8 cellular contexts compared by ENCODE assay signal in genomic region chrX:52959011-52959360, GRCh38. TPM values are rescaled to one million over a fixed set of nuclear protein-coding genes. Genes with fewer than 3 reads are reported as not detected.
DNase-seq lines count a peak whose midpoint lies in the region; ATAC-seq, FAIRE-seq and TF ChIP-seq lines count a peak whose summit lies in the region.
"Not testable (repeated sequence)": the region's sequence is repeated elsewhere in the genome, so short reads cannot be mapped to it uniquely, and the experiment has no call there.

No MANE protein-coding gene starts in this region.

- DNase-seq in GM12892 (ENCODE audit: insufficient read length); activated T-cell treated with anti-CD3 and anti-CD28 coated beads, Interleukin-2, amount 50 U/mL, for 4 hours; natural killer cell: not testable (repeated sequence)

- ATAC-seq in GM19025 (IDR thresholded peaks at IDR 0.05; ENCODE audit: low read depth, unreplicated experiment) (peak; percentile 4), GM21390 (IDR thresholded peaks at IDR 0.05; ENCODE audit: unreplicated experiment) (peak; percentile 29), HG02610 (IDR thresholded peaks at IDR 0.05; ENCODE audit: unreplicated experiment) (peak; percentile 25), HG02981 (IDR thresholded peaks at IDR 0.05; ENCODE audit: unreplicated experiment) (peak; percentile 25), HG03432 (IDR thresholded peaks at IDR 0.05; ENCODE audit: unreplicated experiment) (peak; percentile 38), natural killer cell (peak; percentile 3 to 6 (median 4))
- peak; percentile 6 to 12 for ATAC-seq in activated T-cell treated with anti-CD3 and anti-CD28 coated beads, Interleukin-2, amount 50 U/mL, for 4 hours

- not testable (repeated sequence) for H3K36me3 Mint-ChIP-seq in activated T-cell treated with anti-CD3 and anti-CD28 coated beads, Interleukin-2, amount 50 U/mL, for 4 hours (ENCODE audit: insufficient read depth); natural killer cell

- peak; percentile 56 for FAIRE-seq in GM12892 (lab: Jason Lieb, UNC)

- not testable (repeated sequence) for H3K9me3 Mint-ChIP-seq in activated T-cell treated with anti-CD3 and anti-CD28 coated beads, Interleukin-2, amount 50 U/mL, for 4 hours; natural killer cell

- not testable (repeated sequence) for H3K4me3 Mint-ChIP-seq in activated T-cell treated with anti-CD3 and anti-CD28 coated beads, Interleukin-2, amount 50 U/mL, for 4 hours; natural killer cell

- TF ChIP-seq POLR2A in GM12892 (IDR thresholded peaks at IDR 0.05; ENCODE audit: low read depth, low read length): not testable (repeated sequence)

- intact Hi-C loops in natural killer cell (cut with micrococcal nuclease): not testable (repeated sequence)

- not testable (repeated sequence) for TF ChIP-seq CTCF in natural killer cell (IDR thresholded peaks at IDR 0.05)

- H3K4me1 Mint-ChIP-seq in activated T-cell treated with anti-CD3 and anti-CD28 coated beads, Interleukin-2, amount 50 U/mL, for 4 hours (ENCODE audit: low read depth); natural killer cell: not testable (repeated sequence)

- H3K27me3 Mint-ChIP-seq in activated T-cell treated with anti-CD3 and anti-CD28 coated beads, Interleukin-2, amount 50 U/mL, for 4 hours (ENCODE audit: low read depth); natural killer cell (ENCODE audit: low read depth in 2 of 2): not testable (repeated sequence)

- not testable (repeated sequence) for H3K27ac Mint-ChIP-seq in natural killer cell

RNA-seq across cellular contexts. Expression of gene FAM156A, which starts 0.7 kb away (rescaled TPM):
- polyA plus RNA-seq in GM12892 (2012; ENCODE audit: missing spikeins): 22.9 TPM
- total RNA-seq in activated T-cell treated with anti-CD3 and anti-CD28 coated beads, Interleukin-2, amount 50 U/mL, for 4 hours: 10 to 100 TPM; 19.4 to 23.5 (median 20.9) TPM
- 10 to 100 TPM; 16.2 to 19.2 (median 18.7) TPM for total RNA-seq in natural killer cell
